ENCODE assay signal across 14 cellular contexts in the genomic region with DNA sequence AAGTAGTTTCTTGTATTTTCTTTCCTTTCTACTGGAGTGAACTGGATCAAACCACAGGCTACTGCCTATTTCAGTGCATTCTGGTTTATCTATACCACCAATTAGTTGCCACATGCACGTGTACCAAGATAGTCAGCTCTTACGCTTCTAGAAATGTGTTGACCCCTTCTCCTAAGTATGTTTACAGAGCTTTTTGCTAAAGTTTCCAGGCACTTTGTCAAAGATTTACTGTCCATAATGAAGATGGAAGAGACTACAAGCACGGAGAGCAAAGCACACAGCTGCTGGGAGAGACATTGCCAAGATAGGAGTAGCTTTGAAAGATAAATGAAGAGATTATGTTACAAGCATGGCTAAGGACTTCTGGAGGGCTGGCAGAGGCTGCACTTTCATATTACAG. TPM values are rescaled to one million over a fixed set of nuclear protein-coding genes. Genes with fewer than 3 reads are reported as not detected.
DNase-seq lines count a peak whose midpoint lies in the region; ATAC-seq and TF ChIP-seq lines count a peak whose summit lies in the region.
"Had no signal": no experiment of that assay in that cellular context is flagged by ENCODE, and none has a peak within 500 bp of the region (broad histone marks: within the 10 kb centered on the region; RNA-seq: fewer than 3 reads in every experiment).

No MANE protein-coding gene starts in this region.

- intact Hi-C loops in lower lobe of right lung (cut with DNase I): no loop called here

- no peak overlapping the region for H3K4me3 ChIP-seq in lower lobe of right lung

- no peaks in the 10 kb centered on the region for H3K36me3 ChIP-seq in lower lobe of right lung

- CTCF ChIA-PET in WTC11 (lab: Charles Lee): interaction anchor here (1.3 kb wide), 1 partner anchor 306 kb away, joined by 3 read pairs; no protein-coding TSS in a partner anchor

- H3K36me3 Mint-ChIP-seq in WTC11: no peaks in the 10 kb centered on the region
- no peaks in the 10 kb centered on the region for H3K36me3 Mint-ChIP-seq in type B pancreatic cell
- H3K36me3 Mint-ChIP-seq: activated naive CD8-positive, alpha-beta T cell treated with anti-CD3 and anti-CD28 coated beads, Interleukin-2, amount 10 ng/mL, durations not matched to agents 7 days and 5 days had no signal

- POLR2A ChIA-PET in WTC11 (lab: Charles Lee): no interaction called here

- no peaks in the 10 kb centered on the region for H3K9me3 ChIP-seq in lower lobe of right lung

- peak overlapping the region; percentile 34 for H3K27ac ChIP-seq in lower lobe of right lung

- no peak for TF ChIP-seq CTCF in WTC11 (IDR thresholded peaks at IDR 0.05)
- no peak for TF ChIP-seq CTCF in lower lobe of right lung (IDR thresholded peaks at IDR 0.05)
- TF ChIP-seq CTCF in type B pancreatic cell (conservative IDR thresholded peaks at IDR 0.05): no peak

- H3K4me1 Mint-ChIP-seq in WTC11 (peaks cover 11% of the 10 kb centered on the region), type B pancreatic cell (ENCODE audit: unreplicated experiment) (peaks cover 10% of the 10 kb centered on the region)
- H3K4me1 Mint-ChIP-seq: activated naive CD8-positive, alpha-beta T cell treated with anti-CD3 and anti-CD28 coated beads, Interleukin-2, amount 10 ng/mL, durations not matched to agents 7 days and 5 days had no signal

- H3K4me3 Mint-ChIP-seq in WTC11 (no peak overlapping the region), type B pancreatic cell (peak overlapping the region; percentile 26)
- H3K4me3 Mint-ChIP-seq: activated naive CD8-positive, alpha-beta T cell treated with anti-CD3 and anti-CD28 coated beads, Interleukin-2, amount 10 ng/mL, durations not matched to agents 7 days and 5 days had no signal

- peak overlapping the region; percentile 21; the same call in 1 of the 2 replicates for H3K27ac Mint-ChIP-seq in WTC11
- H3K27ac Mint-ChIP-seq in type B pancreatic cell: no peak overlapping the region
- H3K27ac Mint-ChIP-seq: activated naive CD8-positive, alpha-beta T cell treated with anti-CD3 and anti-CD28 coated beads, Interleukin-2, amount 10 ng/mL, durations not matched to agents 7 days and 5 days had no signal

- no peaks in the 10 kb centered on the region for H3K27me3 ChIP-seq in lower lobe of right lung (ENCODE audit: low read depth)

- H3K9me3 Mint-ChIP-seq in WTC11 (no peaks in the 10 kb centered on the region), type B pancreatic cell (no peaks in the 10 kb centered on the region)
- H3K9me3 Mint-ChIP-seq: activated naive CD8-positive, alpha-beta T cell treated with anti-CD3 and anti-CD28 coated beads, Interleukin-2, amount 10 ng/mL, durations not matched to agents 7 days and 5 days had no signal

- peaks cover 7% of the 10 kb centered on the region for H3K4me1 ChIP-seq in lower lobe of right lung

- peak; percentile 88 for DNase-seq in NCI-H510A treated with DMSO at 0.1 percent for 48 hours (lab: John Stamatoyannopoulos, UW)
- DNase-seq in NCI-H510A (lab: John Stamatoyannopoulos, UW): no peak
- no peak for DNase-seq in WTC11 (ENCODE audit: low spot score)
- no peak for DNase-seq in lower lobe of right lung
- no peak for DNase-seq in type B pancreatic cell (ENCODE audit: extremely low spot score, unreplicated experiment)
- no peak for DNase-seq in NCI-H748 (lab: John Stamatoyannopoulos, UW; ENCODE audit: unreplicated experiment)
- DNase-seq in DMS153 treated with DMSO at 0.1 percent for 48 hours (lab: John Stamatoyannopoulos, UW; ENCODE audit: unreplicated experiment): no peak
- DNase-seq: ACHN; activated CD4-positive, alpha-beta T cell treated with anti-CD3 and anti-CD28 coated beads, Interleukin-2, amount 50 U/mL, for 1 hour; activated naive CD8-positive, alpha-beta T cell treated with anti-CD3 and anti-CD28 coated beads, Interleukin-2, amount 10 ng/mL, durations not matched to agents 7 days and 5 days; kidney glomerular epithelial cell; retina; SIG-M5 had no signal

- H3K27me3 Mint-ChIP-seq in WTC11 (ENCODE audit: low read depth) (no peaks in the 10 kb centered on the region), type B pancreatic cell (no peaks in the 10 kb centered on the region)
- H3K27me3 Mint-ChIP-seq: activated naive CD8-positive, alpha-beta T cell treated with anti-CD3 and anti-CD28 coated beads, Interleukin-2, amount 10 ng/mL, durations not matched to agents 7 days and 5 days had no signal

- ATAC-seq in WTC11: no peak
- ATAC-seq in lower lobe of right lung: no peak
- ATAC-seq in GM18868 (IDR thresholded peaks at IDR 0.05; ENCODE audit: unreplicated experiment): no peak

TF ChIP-seq in WTC11, 78 proteins besides CTCF, POLR2A, EP300 and RAD21:
- TF ChIP-seq FOXK1 (CRISPR knock-in tag; IDR thresholded peaks at IDR 0.05) (no peak), IRF2 (CRISPR knock-in tag; IDR thresholded peaks at IDR 0.05; ENCODE audit: borderline replicate concordance, low read depth) (no peak)

RNA-seq across cellular contexts. Expression of gene KITLG, which starts 59.1 kb away (rescaled TPM):
- 8.1 to 12.5 TPM (median 8.9 TPM) in 3 replicates for total RNA-seq in WTC11 (2021)
- 77.5 TPM for total RNA-seq in lower lobe of right lung
- total RNA-seq in type B pancreatic cell (ENCODE audit: low replicate concordance): 28.1 and 35.6 TPM in 2 replicates
